ENCODE assay signal across 23 cellular contexts in the genomic region with DNA sequence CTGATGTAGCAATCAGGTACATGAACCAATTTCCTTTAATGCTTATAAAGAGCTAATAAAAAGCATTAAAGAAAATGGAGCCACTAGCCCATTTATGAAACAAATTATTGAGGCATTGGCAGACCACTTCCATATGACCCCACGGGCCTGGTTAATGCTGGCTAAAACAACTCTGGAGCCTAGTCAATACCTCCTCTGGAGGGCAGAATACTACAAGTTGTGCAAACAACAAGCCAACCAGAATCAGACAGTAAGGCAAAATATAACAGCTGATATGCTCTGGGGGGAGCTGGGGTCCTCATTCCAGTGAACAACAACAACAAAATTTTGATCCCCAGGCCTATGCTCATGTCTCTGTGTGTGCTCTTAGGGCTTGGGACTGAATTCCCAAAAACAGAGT.
DNase-seq lines count a peak whose midpoint lies in the region; ATAC-seq, FAIRE-seq and TF ChIP-seq lines count a peak whose summit lies in the region.
"Had no signal": no experiment of that assay in that cellular context is flagged by ENCODE, and none has a peak within 500 bp of the region (broad histone marks: within the 10 kb centered on the region; RNA-seq: fewer than 3 reads in every experiment).

No MANE protein-coding gene starts in this region.

- no peak overlapping the region for H3K4me3 Mint-ChIP-seq in activated CD8-positive, alpha-beta memory T cell treated with anti-CD3 and anti-CD28 coated beads, Interleukin-2, amount 10 ng/mL, durations not matched to agents 7 days and 5 days
- H3K4me3 Mint-ChIP-seq: CD4-positive, CD25-positive, alpha-beta regulatory T cell; IgD-negative memory B cell had no signal

- no peaks in the 10 kb centered on the region for H3K4me1 Mint-ChIP-seq in activated CD8-positive, alpha-beta memory T cell treated with anti-CD3 and anti-CD28 coated beads, Interleukin-2, amount 10 ng/mL, durations not matched to agents 7 days and 5 days
- H3K4me1 Mint-ChIP-seq: CD4-positive, CD25-positive, alpha-beta regulatory T cell; IgD-negative memory B cell had no signal

- H3K27me3 ChIP-seq in left ventricle myocardium inferior (ENCODE audit: low read depth) (no peaks in the 10 kb centered on the region), heart left ventricle (no peaks in the 10 kb centered on the region), RWPE2 (ENCODE audit: insufficient read depth, poor library complexity, severe bottlenecking) (no peaks in the 10 kb centered on the region), HepG2 (ENCODE audit: control insufficient read depth in 1 of 2, insufficient read depth in 2 of 2, low read length in 2 of 2) (no peaks in the 10 kb centered on the region), pancreas (no peaks in the 10 kb centered on the region)
- H3K27me3 ChIP-seq: BLaER1 had no signal

- no peak overlapping the region for H3K4me2 ChIP-seq in HepG2 (ENCODE audit: low read depth, low read length)
- H3K4me2 ChIP-seq: BLaER1, KMS-11 had no signal

- no peak for DNase-seq in left ventricle myocardium inferior
- DNase-seq in heart left ventricle = no peak
- no peak for DNase-seq in RWPE2 (ENCODE audit: low spot score)
- DNase-seq in HepG2 (ENCODE audit: low spot score) = no peak
- DNase-seq in pancreas = no peak
- DNase-seq in cerebellar cortex (ENCODE audit: low spot score) = no peak
- no peak for DNase-seq in activated CD8-positive, alpha-beta memory T cell treated with anti-CD3 and anti-CD28 coated beads, Interleukin-2, amount 10 ng/mL, durations not matched to agents 7 days and 5 days
- DNase-seq: CD4-positive, CD25-positive, alpha-beta regulatory T cell; NCI-H1048; NCI-H1417; NCI-H1694; NCI-H2029 treated with DMSO at 0.1 percent for 48 hours; NCI-H2227 treated with DMSO at 0.1 percent for 48 hours; NCI-H526 treated with DMSO at 0.1 percent for 48 hours; SHP77 treated with DMSO at 0.1 percent for 48 hours had no signal

- H3K9me3 Mint-ChIP-seq in activated CD8-positive, alpha-beta memory T cell treated with anti-CD3 and anti-CD28 coated beads, Interleukin-2, amount 10 ng/mL, durations not matched to agents 7 days and 5 days (ENCODE audit: low read depth) = no peaks in the 10 kb centered on the region
- H3K9me3 Mint-ChIP-seq: CD4-positive, CD25-positive, alpha-beta regulatory T cell; IgD-negative memory B cell had no signal

- H2AFZ ChIP-seq in HepG2 (ENCODE audit: low read length) = no peak overlapping the region

- no peak overlapping the region for H3K9ac ChIP-seq in HepG2 (ENCODE audit: insufficient read depth, low read depth, low read length)
- H3K9ac ChIP-seq: BLaER1, KMS-11 had no signal

- FAIRE-seq in HepG2 (lab: Jason Lieb, UNC) = no peak
- FAIRE-seq in pancreas (lab: Jason Lieb, UNC) = no peak
- FAIRE-seq: A204.1, D721Med had no signal

- WGBS in heart left ventricle, 4 donors = 40 to 50% methylated on average over 1 of the region's 1 CpG; no CpG with 5 or more reads in 2 of the 4 donors
- 0% methylated on average over 1 of the region's 1 CpG for WGBS in HepG2 (ENCODE audit: low lambda C conversion rate)
- WGBS in pancreas, 2 donors = 45% methylated on average over 1 of the region's 1 CpG; no CpG with 5 or more reads in 1 of the 2 donors

- H3K27ac Mint-ChIP-seq in activated CD8-positive, alpha-beta memory T cell treated with anti-CD3 and anti-CD28 coated beads, Interleukin-2, amount 10 ng/mL, durations not matched to agents 7 days and 5 days = no peak overlapping the region
- H3K27ac Mint-ChIP-seq: CD4-positive, CD25-positive, alpha-beta regulatory T cell; IgD-negative memory B cell had no signal

- no TSS peak for BruUV-seq in HepG2 (replicated peaks; lab: Mats Ljungman, UMichigan)

- H3K36me3 ChIP-seq in left ventricle myocardium inferior = no peaks in the 10 kb centered on the region
- no peaks in the 10 kb centered on the region for H3K36me3 ChIP-seq in heart left ventricle
- no peaks in the 10 kb centered on the region for H3K36me3 ChIP-seq in RWPE2 (ENCODE audit: low read depth)
- H3K36me3 ChIP-seq in HepG2 (replicated peaks in 1 of 2; ENCODE audit: control insufficient read depth in 1 of 2, insufficient read depth in 2 of 2, low read length in 2 of 2) = no peaks in the 10 kb centered on the region
- H3K36me3 ChIP-seq in pancreas = no peaks in the 10 kb centered on the region
- H3K36me3 ChIP-seq: BLaER1 had no signal

- no peaks in the 10 kb centered on the region for H3K36me3 Mint-ChIP-seq in activated CD8-positive, alpha-beta memory T cell treated with anti-CD3 and anti-CD28 coated beads, Interleukin-2, amount 10 ng/mL, durations not matched to agents 7 days and 5 days
- H3K36me3 Mint-ChIP-seq: CD4-positive, CD25-positive, alpha-beta regulatory T cell; IgD-negative memory B cell had no signal

- TF ChIP-seq RAD21 in HepG2 (CRISPR knock-in tag; IDR thresholded peaks at IDR 0.05) = no peak

- TF ChIP-seq CTCF in left ventricle myocardium inferior (IDR thresholded peaks at IDR 0.05; ENCODE audit: borderline replicate concordance) (peak; percentile 24), heart left ventricle (IDR thresholded peaks at IDR 0.05) (peak in 4 of 12 donors; percentile 16 to 25 (median 24)), RWPE2 (IDR thresholded peaks at IDR 0.05; ENCODE audit: poor library complexity, severe bottlenecking) (peak; percentile 7), HepG2 (CRISPR knock-in tag; IDR thresholded peaks at IDR 0.05) (no peak), pancreas (IDR thresholded peaks at IDR 0.05) (no peak)

- H3K4me3 ChIP-seq in left ventricle myocardium inferior (no peak overlapping the region), heart left ventricle (no peak overlapping the region), RWPE2 (ENCODE audit: severe bottlenecking) (no peak overlapping the region), HepG2 (replicated peaks in 1 of 3; ENCODE audit: insufficient read depth in 1 of 3, low read depth in 2 of 3, low read length in 3 of 3) (no peak overlapping the region), pancreas (no peak overlapping the region)
- H3K4me3 ChIP-seq: BLaER1 had no signal

- ATAC-seq in heart left ventricle (no peak), RWPE2 (ENCODE audit: low read depth) (no peak), HepG2 (no peak), pancreas (no peak)
- ATAC-seq in activated CD8-positive, alpha-beta memory T cell treated with anti-CD3 and anti-CD28 coated beads, Interleukin-2, amount 10 ng/mL, durations not matched to agents 7 days and 5 days = no peak
- ATAC-seq: HCT116, Panc1 had no signal

- no peak for TF ChIP-seq EP300 in HepG2 (IDR thresholded peaks at IDR 0.05; ENCODE audit: low read depth in 2 of 2, low read length in 2 of 2)
- no peak for TF ChIP-seq EP300 in HepG2 (CRISPR knock-in tag; IDR thresholded peaks at IDR 0.05; ENCODE audit: borderline replicate concordance)

- CTCF ChIA-PET in HepG2 (lab: Yijun Ruan, JAX; ENCODE audit: low intra/inter-chr PET ratio, low total read pairs) = no interaction called here
- CTCF ChIA-PET in activated CD8-positive, alpha-beta memory T cell treated with anti-CD3 and anti-CD28 coated beads, Interleukin-2, amount 10 ng/mL, durations not matched to agents 7 days and 5 days (lab: Charles Lee) = no interaction called here

- no peaks in the 10 kb centered on the region for H4K20me1 ChIP-seq in HepG2 (ENCODE audit: insufficient read depth, low read length)
- H4K20me1 ChIP-seq: BLaER1 had no signal

- H3K27me3 Mint-ChIP-seq in activated CD8-positive, alpha-beta memory T cell treated with anti-CD3 and anti-CD28 coated beads, Interleukin-2, amount 10 ng/mL, durations not matched to agents 7 days and 5 days = no peaks in the 10 kb centered on the region
- H3K27me3 Mint-ChIP-seq: IgD-negative memory B cell had no signal

- no peak overlapping the region for H3K27ac ChIP-seq in left ventricle myocardium inferior (replicated peaks)
- no peak overlapping the region for H3K27ac ChIP-seq in heart left ventricle
- no peak overlapping the region for H3K27ac ChIP-seq in RWPE2 (ENCODE audit: poor library complexity, severe bottlenecking)
- H3K27ac ChIP-seq in HepG2 (ENCODE audit: extremely low read length, insufficient read depth, low read length) = no peak overlapping the region
- H3K27ac ChIP-seq in pancreas = no peak overlapping the region
- H3K27ac ChIP-seq: BLaER1, KMS-11, RWPE1 had no signal

- POLR2A ChIA-PET in HepG2 (lab: Yijun Ruan, JAX) = no interaction called here

- no peaks in the 10 kb centered on the region for H3K4me1 ChIP-seq in left ventricle myocardium inferior
- no peaks in the 10 kb centered on the region for H3K4me1 ChIP-seq in heart left ventricle
- H3K4me1 ChIP-seq in RWPE2 (ENCODE audit: insufficient read depth, poor library complexity, severe bottlenecking) = no peaks in the 10 kb centered on the region
- no peaks in the 10 kb centered on the region for H3K4me1 ChIP-seq in HepG2 (ENCODE audit: insufficient read depth, low read length)
- no peaks in the 10 kb centered on the region for H3K4me1 ChIP-seq in pancreas
- H3K4me1 ChIP-seq: BLaER1 had no signal

- H3K9me3 ChIP-seq in left ventricle myocardium inferior (replicated peaks) = no peaks in the 10 kb centered on the region
- no peaks in the 10 kb centered on the region for H3K9me3 ChIP-seq in heart left ventricle
- H3K9me3 ChIP-seq in RWPE2 (ENCODE audit: severe bottlenecking) = no peaks in the 10 kb centered on the region
- H3K9me3 ChIP-seq in HepG2 (ENCODE audit: low read length) = peaks cover 68% of the 10 kb centered on the region
- no peaks in the 10 kb centered on the region for H3K9me3 ChIP-seq in pancreas
- H3K9me3 ChIP-seq: BLaER1 had no signal

- TF ChIP-seq POLR2A in heart left ventricle (IDR thresholded peaks at IDR 0.05) (no peak), HepG2 (IDR thresholded peaks at IDR 0.05; ENCODE audit: insufficient read depth in 1 of 2, low read depth in 2 of 2, low read length in 2 of 2) (no peak)

- in situ Hi-C loops in HepG2 (cut with HindIII; ENCODE audit: extremely low pct_ligation_motif_present, low pct_unique_long_range_greater_than_20kb) = no loop called here

- H3K79me2 ChIP-seq in HepG2 (ENCODE audit: insufficient read depth, low read length) = no peaks in the 10 kb centered on the region

- intact Hi-C loops in left ventricle myocardium inferior (cut with micrococcal nuclease) = no loop called here
- intact Hi-C loops in heart left ventricle (cut with DNase I) = no loop called here
- intact Hi-C loops in HepG2 (cut with micrococcal nuclease; ENCODE audit: unreplicated experiment) = no loop called here
- intact Hi-C loops in pancreas (cut with DNase I) = no loop called here

Comparison
In these comparisons a context has a peak if more than half of its experiments do, and no peak if none do; other contexts are left out.
1. CTCF ChIP-seq: peak in left ventricle myocardium inferior (single experiment) and RWPE2 (single experiment); none in HepG2 (single experiment) and pancreas (0 of 4).